ENCODE assay signal across 1 cellular context in the genomic region with DNA sequence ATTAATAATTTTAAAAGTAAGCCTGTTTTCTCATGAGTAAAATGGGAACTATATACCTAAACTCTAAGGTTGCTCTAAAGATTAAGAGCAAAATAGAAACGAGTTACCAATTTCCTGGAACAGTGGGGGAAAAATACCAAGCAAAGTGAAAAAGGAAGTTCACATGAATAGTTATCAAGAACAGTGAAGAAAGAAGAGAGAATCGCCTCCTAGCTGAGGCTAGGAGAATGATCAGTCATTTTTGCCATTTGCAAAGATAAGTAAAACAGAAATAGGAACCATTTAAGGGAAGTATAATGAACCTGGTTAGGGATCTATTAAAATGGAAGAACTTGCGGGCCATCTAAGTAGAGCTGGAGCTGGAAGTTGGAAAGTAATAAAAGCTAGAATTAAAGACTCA.
A peak's percentile ranks its signal among the peaks of the same experiment; 100 is the strongest.
TF ChIP-seq lines count a peak whose summit lies in the region.

No MANE protein-coding gene starts in this region.

TF ChIP-seq in K562, 482 proteins besides CTCF, POLR2A, EP300 and RAD21 (continued from another document and continues in another):
- TF ChIP-seq, protein P1, sequence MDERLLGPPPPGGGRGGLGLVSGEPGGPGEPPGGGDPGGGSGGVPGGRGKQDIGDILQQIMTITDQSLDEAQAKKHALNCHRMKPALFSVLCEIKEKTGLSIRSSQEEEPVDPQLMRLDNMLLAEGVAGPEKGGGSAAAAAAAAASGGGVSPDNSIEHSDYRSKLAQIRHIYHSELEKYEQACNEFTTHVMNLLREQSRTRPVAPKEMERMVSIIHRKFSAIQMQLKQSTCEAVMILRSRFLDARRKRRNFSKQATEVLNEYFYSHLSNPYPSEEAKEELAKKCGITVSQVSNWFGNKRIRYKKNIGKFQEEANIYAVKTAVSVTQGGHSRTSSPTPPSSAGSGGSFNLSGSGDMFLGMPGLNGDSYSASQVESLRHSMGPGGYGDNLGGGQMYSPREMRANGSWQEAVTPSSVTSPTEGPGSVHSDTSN (CRISPR knock-in tag; IDR thresholded peaks at IDR 0.05; ENCODE audit: low read depth): no peak
- TF ChIP-seq, protein P1 (tag; conservative IDR thresholded peaks at IDR 0.05; ENCODE audit: low read depth): peak; percentile 25; the same call in 1 of the 2 replicates
- TF ChIP-seq HIVEP1 (CRISPR knock-in tag; IDR thresholded peaks at IDR 0.05): no peak
- no peak for TF ChIP-seq SIX5 (IDR thresholded peaks at IDR 0.05; ENCODE audit: borderline replicate concordance in 1 of 2, insufficient read depth in 1 of 2, low read depth in 1 of 2, low read length in 2 of 2)
- no peak for TF ChIP-seq SREBF1 (IDR thresholded peaks at IDR 0.05; ENCODE audit: borderline replicate concordance, low read depth, low read length)
- no peak for TF ChIP-seq ZNF347 (CRISPR knock-in tag; IDR thresholded peaks at IDR 0.05; ENCODE audit: low read depth)
- no peak for TF ChIP-seq SRSF7 (optimal IDR thresholded peaks at IDR 0.05; ENCODE audit: low read depth, low read length)
- TF ChIP-seq RNF2 (IDR thresholded peaks at IDR 0.05): no peak
- TF ChIP-seq MEIS2 (IDR thresholded peaks at IDR 0.05; ENCODE audit: partially characterized antibody): peak; percentile 41
- no peak for TF ChIP-seq SMARCB1 (IDR thresholded peaks at IDR 0.05; ENCODE audit: insufficient read length, low read depth)
- TF ChIP-seq YY1 (IDR thresholded peaks at IDR 0.05; ENCODE audit: borderline replicate concordance in 1 of 3, control insufficient read depth in 1 of 3, extremely low read depth in 1 of 3, insufficient read depth in 3 of 3, insufficient read length in 1 of 3, insufficient replicate concordance in 2 of 3, low read depth in 1 of 3, low read length in 2 of 3): no peak
- TF ChIP-seq, protein P2, sequence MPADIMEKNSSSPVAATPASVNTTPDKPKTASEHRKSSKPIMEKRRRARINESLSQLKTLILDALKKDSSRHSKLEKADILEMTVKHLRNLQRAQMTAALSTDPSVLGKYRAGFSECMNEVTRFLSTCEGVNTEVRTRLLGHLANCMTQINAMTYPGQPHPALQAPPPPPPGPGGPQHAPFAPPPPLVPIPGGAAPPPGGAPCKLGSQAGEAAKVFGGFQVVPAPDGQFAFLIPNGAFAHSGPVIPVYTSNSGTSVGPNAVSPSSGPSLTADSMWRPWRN (IDR thresholded peaks at IDR 0.05; ENCODE audit: low read depth): no peak
- TF ChIP-seq HDGF (IDR thresholded peaks at IDR 0.05): no peak
- TF ChIP-seq NR2C2 (CRISPR knock-in tag; IDR thresholded peaks at IDR 0.05): no peak
- 0 out of 2 replicates have a peak, but pooled peaks have one; percentile 2 for TF ChIP-seq NR2C2 (tag; IDR thresholded peaks at IDR 0.05)
- TF ChIP-seq SMC3 (conservative IDR thresholded peaks at IDR 0.05; ENCODE audit: insufficient read depth, low read depth, low read length): 0 out of 2 replicates have a peak, but pooled peaks have one; percentile 12
- TF ChIP-seq FOXK1 (CRISPR knock-in tag; IDR thresholded peaks at IDR 0.05; ENCODE audit: borderline replicate concordance): no peak
- TF ChIP-seq SNIP1 (IDR thresholded peaks at IDR 0.05; ENCODE audit: low read depth): no peak
- TF ChIP-seq ZNF583 (CRISPR knock-in tag; IDR thresholded peaks at IDR 0.05): no peak
- no peak for TF ChIP-seq YBX1 (IDR thresholded peaks at IDR 0.05)
- TF ChIP-seq, protein P3, sequence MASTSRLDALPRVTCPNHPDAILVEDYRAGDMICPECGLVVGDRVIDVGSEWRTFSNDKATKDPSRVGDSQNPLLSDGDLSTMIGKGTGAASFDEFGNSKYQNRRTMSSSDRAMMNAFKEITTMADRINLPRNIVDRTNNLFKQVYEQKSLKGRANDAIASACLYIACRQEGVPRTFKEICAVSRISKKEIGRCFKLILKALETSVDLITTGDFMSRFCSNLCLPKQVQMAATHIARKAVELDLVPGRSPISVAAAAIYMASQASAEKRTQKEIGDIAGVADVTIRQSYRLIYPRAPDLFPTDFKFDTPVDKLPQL (IDR thresholded peaks at IDR 0.05; ENCODE audit: extremely low read depth, insufficient read length): no peak
- TF ChIP-seq ZNF232 (CRISPR knock-in tag; IDR thresholded peaks at IDR 0.05): no peak
- TF ChIP-seq ZNF24 (IDR thresholded peaks at IDR 0.05): peak; percentile 81; the same call in 1 of the 2 replicates
- TF ChIP-seq THAP12 (CRISPR knock-in tag; IDR thresholded peaks at IDR 0.05): no peak
- no peak for TF ChIP-seq ZBTB26 (CRISPR knock-in tag; IDR thresholded peaks at IDR 0.05)
- TF ChIP-seq DIDO1 (tag; IDR thresholded peaks at IDR 0.05; ENCODE audit: low read depth): no peak
- TF ChIP-seq SRSF1 (IDR thresholded peaks at IDR 0.05; ENCODE audit: low read depth, low read length): no peak
- TF ChIP-seq ZBTB7A (IDR thresholded peaks at IDR 0.05; ENCODE audit: borderline replicate concordance, control insufficient read depth, low read depth, low read length): no peak
- TF ChIP-seq SAFB (IDR thresholded peaks at IDR 0.05; ENCODE audit: borderline replicate concordance, low read depth, low read length): no peak
- no peak for TF ChIP-seq LCOR (CRISPR knock-in tag; IDR thresholded peaks at IDR 0.05)
- TF ChIP-seq ZFPM2 (CRISPR knock-in tag; IDR thresholded peaks at IDR 0.05): no peak
- 0 out of 2 replicates have a peak, but pooled peaks have one; percentile 29 for TF ChIP-seq ZNF316 (IDR thresholded peaks at IDR 0.05)
- no peak for TF ChIP-seq RBM39 (optimal IDR thresholded peaks at IDR 0.05; ENCODE audit: low read depth, low read length)
- TF ChIP-seq MYNN (IDR thresholded peaks at IDR 0.05): no peak
- no peak for TF ChIP-seq MYNN (CRISPR knock-in tag; IDR thresholded peaks at IDR 0.05)
- TF ChIP-seq, protein P4, sequence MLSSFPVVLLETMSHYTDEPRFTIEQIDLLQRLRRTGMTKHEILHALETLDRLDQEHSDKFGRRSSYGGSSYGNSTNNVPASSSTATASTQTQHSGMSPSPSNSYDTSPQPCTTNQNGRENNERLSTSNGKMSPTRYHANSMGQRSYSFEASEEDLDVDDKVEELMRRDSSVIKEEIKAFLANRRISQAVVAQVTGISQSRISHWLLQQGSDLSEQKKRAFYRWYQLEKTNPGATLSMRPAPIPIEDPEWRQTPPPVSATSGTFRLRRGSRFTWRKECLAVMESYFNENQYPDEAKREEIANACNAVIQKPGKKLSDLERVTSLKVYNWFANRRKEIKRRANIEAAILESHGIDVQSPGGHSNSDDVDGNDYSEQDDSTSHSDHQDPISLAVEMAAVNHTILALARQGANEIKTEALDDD (IDR thresholded peaks at IDR 0.05): peak; percentile 42; the same call in 1 of the 2 replicates
- no peak for TF ChIP-seq ZNF830 (CRISPR knock-in tag; IDR thresholded peaks at IDR 0.05)
- TF ChIP-seq MECOM (CRISPR knock-in tag; IDR thresholded peaks at IDR 0.05): no peak
- TF ChIP-seq TAF9B (IDR thresholded peaks at IDR 0.05; ENCODE audit: partially characterized antibody): no peak
- peak; percentile 8; the same call in 1 of the 2 replicates for TF ChIP-seq ZKSCAN8 (CRISPR knock-in tag; IDR thresholded peaks at IDR 0.05)
- no peak for TF ChIP-seq ILF3 (IDR thresholded peaks at IDR 0.05; ENCODE audit: borderline replicate concordance)
- peak; percentile 65; the same call in 1 of the 2 replicates for TF ChIP-seq BACH1 (tag; IDR thresholded peaks at IDR 0.05)
- no peak for TF ChIP-seq ZNF384 (IDR thresholded peaks at IDR 0.05; ENCODE audit: low read depth, low read length)
- peak; percentile 52 for TF ChIP-seq NUFIP1 (IDR thresholded peaks at IDR 0.05; ENCODE audit: partially characterized antibody)
- TF ChIP-seq, protein P5, sequence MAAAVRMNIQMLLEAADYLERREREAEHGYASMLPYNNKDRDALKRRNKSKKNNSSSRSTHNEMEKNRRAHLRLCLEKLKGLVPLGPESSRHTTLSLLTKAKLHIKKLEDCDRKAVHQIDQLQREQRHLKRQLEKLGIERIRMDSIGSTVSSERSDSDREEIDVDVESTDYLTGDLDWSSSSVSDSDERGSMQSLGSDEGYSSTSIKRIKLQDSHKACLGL (CRISPR knock-in tag; IDR thresholded peaks at IDR 0.05; ENCODE audit: borderline replicate concordance, poor library complexity, severe bottlenecking): no peak
- TF ChIP-seq TCFL5 (CRISPR knock-in tag; conservative IDR thresholded peaks at IDR 0.05): no peak
- TF ChIP-seq MAFF (IDR thresholded peaks at IDR 0.05; ENCODE audit: low read length): peak; percentile 26; the same call in 1 of the 2 replicates
- TF ChIP-seq CEBPB (tag; IDR thresholded peaks at IDR 0.05): no peak
- no peak for TF ChIP-seq ARID4B (CRISPR knock-in tag; IDR thresholded peaks at IDR 0.05)
- TF ChIP-seq SAP30 (IDR thresholded peaks at IDR 0.05; ENCODE audit: borderline replicate concordance, insufficient read depth, low read depth, low read length, poor library complexity, severe bottlenecking): no peak
- TF ChIP-seq STAT5A (IDR thresholded peaks at IDR 0.05; ENCODE audit: borderline replicate concordance, low read length): 0 out of 2 replicates have a peak, but pooled peaks have one; percentile 24
- TF ChIP-seq NR2C1 (IDR thresholded peaks at IDR 0.05): no peak
- no peak for TF ChIP-seq NR2C1 (tag; IDR thresholded peaks at IDR 0.05)
- TF ChIP-seq ATF2 (CRISPR knock-in tag; IDR thresholded peaks at IDR 0.05): no peak
- TF ChIP-seq NRF1 (conservative IDR thresholded peaks at IDR 0.05 in 1 of 2, IDR thresholded peaks at IDR 0.05 in 1 of 2): no peak
- TF ChIP-seq ETV1 (tag; conservative IDR thresholded peaks at IDR 0.05; ENCODE audit: low read depth): no peak
- no peak for TF ChIP-seq ZNF551 (CRISPR knock-in tag; IDR thresholded peaks at IDR 0.05)
- TF ChIP-seq SMARCC2 (IDR thresholded peaks at IDR 0.05; ENCODE audit: low read depth): no peak
- TF ChIP-seq HCFC1 (IDR thresholded peaks at IDR 0.05; ENCODE audit: low read depth, low read length): no peak
